Comparison of ENCODE assay signal across 8 cellular contexts in genomic region chr16:11356573-11357331, GRCh38. TPM values are rescaled to one million over a fixed set of nuclear protein-coding genes. Genes with fewer than 3 reads are reported as not detected.
A peak's percentile ranks its signal among the peaks of the same experiment; 100 is the strongest.
DNase-seq lines count a peak whose midpoint lies in the region; ATAC-seq and TF ChIP-seq lines count a peak whose summit lies in the region.

No MANE protein-coding gene starts in this region.

- intact Hi-C loops in PC-9 (cut with micrococcal nuclease; ENCODE audit: unreplicated experiment): loop anchor here (1.0 kb wide), 1 partner anchor 385 kb away; no protein-coding TSS in a partner anchor

- CTCF ChIA-PET in PC-9 (lab: Charles Lee): interaction anchor here (0.6 to 0.9 kb wide), 6 partner anchors 11 to 392 kb away, joined by 3 to 15 read pairs (median 4); partner anchors contain the start of gene SOCS1

- H3K4me1 ChIP-seq in PC-9 (replicated peaks; ENCODE audit: insufficient read depth): peaks cover 44% of the 10 kb centered on the region
- peaks cover 3% of the 10 kb centered on the region for H3K4me1 ChIP-seq in parathyroid adenoma

- H2AFZ ChIP-seq in PC-9: no peak overlapping the region
- peak overlapping the region; percentile 54 for H2AFZ ChIP-seq in parathyroid adenoma

- H3K4me2 ChIP-seq in PC-9 (peak overlapping the region; percentile 73), parathyroid adenoma (ENCODE audit: low read length) (no peak overlapping the region)

- DNase-seq in AG09309 (ENCODE audit: low read depth) (no peak), H7 (peak; percentile 84), PC-9 (peak in 1 of 2 experiments; percentile 48), germinal center (ENCODE audit: low spot score) (peak; percentile 63)
- peak; percentile 41 for DNase-seq in activated T-helper 9 cell treated with anti-CD3 and anti-CD28 coated beads, Interleukin-2, amount 50 U/mL, for 16 hours (ENCODE audit: low read depth)

- ATAC-seq in GM19328 (IDR thresholded peaks at IDR 0.05; ENCODE audit: unreplicated experiment) (no peak), GM18520 (IDR thresholded peaks at IDR 0.05; ENCODE audit: unreplicated experiment) (no peak)

- H3K9ac ChIP-seq in parathyroid adenoma: no peak overlapping the region

- H3K79me2 ChIP-seq in PC-9 (ENCODE audit: low read depth) (0 out of 2 replicates have a peak, but pooled peaks cover 4% of the 10 kb centered on the region), parathyroid adenoma (no peaks in the 10 kb centered on the region)

- H4K20me1 ChIP-seq in PC-9 (ENCODE audit: insufficient read depth): no peaks in the 10 kb centered on the region

- H3K9me3 ChIP-seq in PC-9 (ENCODE audit: insufficient read depth, low read depth) (no peaks in the 10 kb centered on the region), parathyroid adenoma (ENCODE audit: control insufficient read depth, low read length) (no peaks in the 10 kb centered on the region)

- POLR2A ChIA-PET in PC-9 (lab: Charles Lee; ENCODE audit: unreplicated experiment): interaction anchor here (0.6 kb wide), 1 partner anchor 386 kb away, joined by 4 read pairs; no protein-coding TSS in a partner anchor

- no peak overlapping the region for H3K4me3 ChIP-seq in AG09309 (ENCODE audit: control insufficient read depth, low read depth, low read length)
- no peak overlapping the region for H3K4me3 ChIP-seq in H7 (ENCODE audit: insufficient read depth, low read depth, low read length)
- H3K4me3 ChIP-seq in PC-9: 0 out of 2 replicates have a peak overlapping the region, but pooled peaks have one; percentile 20
- no peak overlapping the region for H3K4me3 ChIP-seq in parathyroid adenoma (ENCODE audit: low read depth, low read length)

- H3K36me3 ChIP-seq in H7 (replicated peaks; ENCODE audit: control insufficient read depth, insufficient read depth, low read length) (no peaks in the 10 kb centered on the region; the same call in none of the 2 replicates), PC-9 (ENCODE audit: low read depth) (no peaks in the 10 kb centered on the region), parathyroid adenoma (ENCODE audit: control insufficient read depth, insufficient read depth, low read length) (no peaks in the 10 kb centered on the region)

- no peaks in the 10 kb centered on the region for H3K27me3 ChIP-seq in H7 (ENCODE audit: control insufficient read depth, insufficient read depth, low read length)
- H3K27me3 ChIP-seq in PC-9 (ENCODE audit: insufficient read depth, low read depth): no peaks in the 10 kb centered on the region
- H3K27me3 ChIP-seq in parathyroid adenoma (ENCODE audit: control insufficient read depth, insufficient read depth, low read length): no peaks in the 10 kb centered on the region

- TF ChIP-seq CTCF in AG09309 (IDR thresholded peaks at IDR 0.05; ENCODE audit: control insufficient read depth, insufficient read depth, low read depth, low read length, missing control alignments) (peak; percentile 68), PC-9 (conservative IDR thresholded peaks at IDR 0.05) (peak; percentile 49; the same call in 1 of the 2 replicates), parathyroid adenoma (IDR thresholded peaks at IDR 0.05) (peak; percentile 72)

- H3F3A ChIP-seq in PC-9 (ENCODE audit: insufficient read depth, low read depth): peaks cover 46% of the 10 kb centered on the region

- BruUV-seq in PC-9 (replicated peaks; lab: Mats Ljungman, UMichigan): no TSS peak

- peak overlapping the region; percentile 81 for H3K27ac ChIP-seq in PC-9
- no peak overlapping the region for H3K27ac ChIP-seq in parathyroid adenoma

- no peaks in the 10 kb centered on the region for H3K9me2 ChIP-seq in PC-9 (ENCODE audit: insufficient read depth)

RNA-seq across cellular contexts. Expression of gene RMI2, which starts 11.5 kb away (rescaled TPM):
- 58.8 and 59.2 TPM in 2 replicates for total RNA-seq in H7 (2014; rRNA removed; shearing (Covaris generic))
- 29.0 and 38.0 TPM in 2 replicates for total RNA-seq in PC-9 (2021)
